18 cellular contexts compared by ENCODE assay signal in the genomic region with DNA sequence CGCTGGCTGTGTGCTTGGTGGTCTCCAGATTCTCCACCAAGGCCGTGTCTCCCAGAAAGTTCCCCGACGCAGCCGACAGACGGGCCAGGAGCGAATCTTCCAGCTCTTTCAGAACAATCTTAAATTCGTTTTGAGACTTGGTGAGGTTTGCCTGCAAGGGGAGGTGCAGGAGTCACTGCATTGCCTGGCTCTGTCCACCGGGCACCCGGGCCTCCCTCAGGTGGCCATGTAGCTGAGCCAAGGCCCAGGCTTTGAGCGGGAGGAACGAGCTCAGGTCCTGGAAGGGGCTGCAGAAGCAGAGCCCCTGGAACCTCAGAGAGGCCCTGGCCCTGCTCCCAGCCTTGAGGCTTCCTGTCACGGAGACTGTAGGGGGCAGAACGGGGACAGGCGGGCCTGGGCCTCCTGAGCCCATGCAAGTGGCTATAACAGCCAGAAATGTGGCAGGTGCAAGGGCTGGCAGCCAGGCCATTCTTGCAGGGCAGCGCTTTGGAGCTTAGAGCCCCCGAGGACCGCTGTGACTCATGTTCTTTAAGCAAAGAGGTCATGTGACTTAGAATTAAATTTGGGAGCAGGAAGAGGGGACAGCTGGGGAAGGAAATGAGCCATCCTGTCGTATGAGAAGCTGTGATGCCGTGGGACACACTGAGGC.
DNase-seq lines count a peak whose midpoint lies in the region; ATAC-seq and TF ChIP-seq lines count a peak whose summit lies in the region.
"Had no signal": no experiment of that assay in that cellular context is flagged by ENCODE, and none has a peak within 500 bp of the region (broad histone marks: within the 10 kb centered on the region; RNA-seq: fewer than 3 reads in every experiment).

No MANE protein-coding gene starts in this region.

- no peaks in the 10 kb centered on the region for H3K27me3 ChIP-seq in upper lobe of right lung
- H3K27me3 ChIP-seq: pancreas, stomach had no signal

- ATAC-seq in upper lobe of right lung (peak; percentile 6), HG03354 (IDR thresholded peaks at IDR 0.05; ENCODE audit: poor library complexity, severe bottlenecking, unreplicated experiment) (no peak), HG02885 (IDR thresholded peaks at IDR 0.05; ENCODE audit: poor library complexity, unreplicated experiment) (no peak)
- ATAC-seq: activated CD8-positive, alpha-beta T cell treated with anti-CD3 and anti-CD28 coated beads, Interleukin-2, amount 10 ng/mL, durations not matched to agents 7 days and 5 days; activated T-helper 17 cell treated with anti-CD3 and anti-CD28 coated beads, Interleukin-2, amount 50 U/mL, for 72 hours; pancreas had no signal

- intact Hi-C loops in upper lobe of right lung (cut with DNase I), result no loop called here

- no peaks in the 10 kb centered on the region for H3K36me3 ChIP-seq in upper lobe of right lung
- H3K36me3 ChIP-seq: pancreas, stomach had no signal

- peak overlapping the region; percentile 15 for H3K27ac ChIP-seq in cingulate gyrus (ENCODE audit: low read depth, low read length)
- H3K27ac ChIP-seq in upper lobe of right lung, result no peak overlapping the region
- H3K27ac ChIP-seq: pancreas, SK-N-MC, stomach had no signal

- H3K4me1 ChIP-seq in upper lobe of right lung, result no peaks in the 10 kb centered on the region
- H3K4me1 ChIP-seq: pancreas, stomach had no signal

- TF ChIP-seq CTCF in upper lobe of right lung (IDR thresholded peaks at IDR 0.05), result no peak

- no peak overlapping the region for H3K4me3 ChIP-seq in upper lobe of right lung
- H3K4me3 ChIP-seq: pancreas, SK-N-MC, stomach had no signal

- DNase-seq in SIG-M5 treated with dmso at 0.1 percent for 504 hours (lab: John Stamatoyannopoulos, UW; ENCODE audit: unreplicated experiment) (peak; percentile 47), SIG-M5 (lab: John Stamatoyannopoulos, UW) (no peak), NCI-H524 (lab: John Stamatoyannopoulos, UW) (peak; percentile 85 to 98), upper lobe of right lung (no peak), AML-193 (lab: John Stamatoyannopoulos, UW) (no peak)
- DNase-seq: activated CD8-positive, alpha-beta T cell treated with anti-CD3 and anti-CD28 coated beads, Interleukin-2, amount 10 ng/mL, durations not matched to agents 7 days and 5 days; cortex of kidney; erythroblast; head of caudate nucleus; MM.1S; NCI-H748 treated with DMSO at 0.1 percent for 48 hours; pancreas; stomach had no signal

- H3K9me3 ChIP-seq in upper lobe of right lung, result no peaks in the 10 kb centered on the region
- H3K9me3 ChIP-seq: pancreas, stomach had no signal

Comparison
In these comparisons a context has a peak if more than half of its experiments do, and no peak if none do; other contexts are left out.
1. DNase-seq: peak in SIG-M5 treated with dmso at 0.1 percent for 504 hours (single experiment) and NCI-H524 (2 of 2); none in SIG-M5 (single experiment), upper lobe of right lung (single experiment) and AML-193 (0 of 2).